Comparison of ENCODE assay signal across 2 cellular contexts in genomic region chr1:109913360-109913879, GRCh38.
TF ChIP-seq lines count a peak whose summit lies in the region.

No MANE protein-coding gene starts in this region.

TF ChIP-seq in A549, 52 proteins besides CTCF, POLR2A, EP300 and RAD21 (continued from another document):
- TF ChIP-seq ELK1 (IDR thresholded peaks at IDR 0.05; ENCODE audit: low read depth, low read length), result no peak
- no peak for TF ChIP-seq BCL3 (IDR thresholded peaks at IDR 0.05)
- no peak for TF ChIP-seq HOXB13 (CRISPR knock-in tag; IDR thresholded peaks at IDR 0.05; ENCODE audit: low read depth)
- no peak for TF ChIP-seq ZC3H11A (IDR thresholded peaks at IDR 0.05)
- no peak for TF ChIP-seq SREBF2 (IDR thresholded peaks at IDR 0.05)
- TF ChIP-seq RFX5 (IDR thresholded peaks at IDR 0.05), result no peak
- TF ChIP-seq HMGXB4 (CRISPR knock-in tag; IDR thresholded peaks at IDR 0.05; ENCODE audit: borderline replicate concordance), result no peak
- no peak for TF ChIP-seq FOSL2 (IDR thresholded peaks at IDR 0.05)
- TF ChIP-seq FOSL2 (CRISPR knock-in tag; IDR thresholded peaks at IDR 0.05), result no peak
- no peak for TF ChIP-seq BHLHE40 (IDR thresholded peaks at IDR 0.05; ENCODE audit: low read depth, low read length)
- TF ChIP-seq REST (IDR thresholded peaks at IDR 0.05), result no peak
- no peak for TF ChIP-seq PHF8 (IDR thresholded peaks at IDR 0.05; ENCODE audit: borderline replicate concordance, low read depth)
- TF ChIP-seq GATA3 (IDR thresholded peaks at IDR 0.05; ENCODE audit: borderline replicate concordance), result no peak
- no peak for TF ChIP-seq SMC3 (IDR thresholded peaks at IDR 0.05)

TF ChIP-seq in IMR-90, 13 proteins besides CTCF, POLR2A, EP300 and RAD21 (continued from another document):
- TF ChIP-seq ELK1 (IDR thresholded peaks at IDR 0.05; ENCODE audit: borderline replicate concordance, low read depth, low read length) (no peak), MAFK (IDR thresholded peaks at IDR 0.05; ENCODE audit: low read depth, low read length) (no peak), CEBPB (IDR thresholded peaks at IDR 0.05; ENCODE audit: low read depth, low read length) (no peak), MXI1 (IDR thresholded peaks at IDR 0.05; ENCODE audit: borderline replicate concordance, low read depth, low read length) (no peak), FOS (IDR thresholded peaks at IDR 0.05; ENCODE audit: low read depth, low read length) (no peak), MAZ (IDR thresholded peaks at IDR 0.05; ENCODE audit: borderline replicate concordance, low read depth, low read length) (no peak)
